Comparison of ENCODE assay signal across 8 cellular contexts in genomic region chr16:5134739-5135452, GRCh38. TPM values are rescaled to one million over a fixed set of nuclear protein-coding genes. Genes with fewer than 3 reads are reported as not detected.
DNase-seq lines count a peak whose midpoint lies in the region; ATAC-seq and TF ChIP-seq lines count a peak whose summit lies in the region.
"Not testable (repeated sequence)": the region's sequence is repeated elsewhere in the genome, so short reads cannot be mapped to it uniquely, and the experiment has no call there.

No MANE protein-coding gene starts in this region.

- H3K27me3 Mint-ChIP-seq in GM23338 (ENCODE audit: insufficient read depth, low read depth, poor library complexity) = peaks cover 13% of the 10 kb centered on the region
- H3K27me3 Mint-ChIP-seq in WTC11 (ENCODE audit: low read depth); endodermal cell (ENCODE audit: insufficient read depth): not testable (repeated sequence)

- intact Hi-C loops in right lobe of liver (cut with DNase I) = not testable (repeated sequence)

- H4K12ac ChIP-seq in trophoblast cell (ENCODE audit: low read depth, low read length) = not testable (repeated sequence)

- not testable (repeated sequence) for H3K9me3 ChIP-seq in HUES6 (ENCODE audit: control insufficient read depth, insufficient read depth, low read depth, low read length); endodermal cell (ENCODE audit: control insufficient read depth, low read length); iPS DF 6.9 (ENCODE audit: control insufficient read depth, insufficient read depth, low read length); right lobe of liver; trophoblast cell (ENCODE audit: insufficient read depth, low read depth, low read length)

- not testable (repeated sequence) for TF ChIP-seq CTCF in GM23338 (conservative IDR thresholded peaks at IDR 0.05; ENCODE audit: low read depth in 2 of 2); WTC11 (IDR thresholded peaks at IDR 0.05); endodermal cell (conservative IDR thresholded peaks at IDR 0.05); right lobe of liver (IDR thresholded peaks at IDR 0.05)

- H2BK5ac ChIP-seq in trophoblast cell (ENCODE audit: low read depth, low read length, poor library complexity) = not testable (repeated sequence)

- H4K91ac ChIP-seq in trophoblast cell (ENCODE audit: low read depth, low read length) = not testable (repeated sequence)

- not testable (repeated sequence) for H2BK12ac ChIP-seq in trophoblast cell (ENCODE audit: low read length)

- TF ChIP-seq POLR2A in right lobe of liver (IDR thresholded peaks at IDR 0.05) = not testable (repeated sequence)

- DNase-seq in GM23338 (ENCODE audit: low spot score) (peak; percentile 73), WTC11 (ENCODE audit: low spot score) (peak; percentile 53), endodermal cell (peak; percentile 78), iPS DF 6.9 (ENCODE audit: low read depth, low spot score) (peak; percentile 31), iPS-NIHi7 (ENCODE audit: extremely low spot score) (peak; percentile 30), right lobe of liver (peak; percentile 60 to 89 (median 82)), trophoblast cell (peak; percentile 37 to 67)

- H4K20me1 ChIP-seq in GM23338 (replicated peaks; ENCODE audit: insufficient read depth) = not testable (repeated sequence)

- H3K4me1 ChIP-seq in GM23338 (ENCODE audit: insufficient read depth) (peaks cover 19% of the 10 kb centered on the region), HUES6 (ENCODE audit: control insufficient read depth, insufficient read depth, low read length) (peaks cover 10% of the 10 kb centered on the region)
- H3K4me1 ChIP-seq in endodermal cell (ENCODE audit: control insufficient read depth, insufficient read depth, low read length); iPS DF 6.9 (ENCODE audit: control insufficient read depth, insufficient read depth, low read length); right lobe of liver; trophoblast cell (ENCODE audit: control insufficient read depth in 1 of 2, insufficient read depth in 2 of 2, low read length in 2 of 2): not testable (repeated sequence)

- POLR2A ChIA-PET in WTC11 (lab: Charles Lee) = not testable (repeated sequence)

- not testable (repeated sequence) for H3K18ac ChIP-seq in trophoblast cell (ENCODE audit: low read length)

- CTCF ChIA-PET in WTC11 (lab: Charles Lee) = interaction anchor here (0.7 to 2.9 kb wide), 2 partner anchors 36 to 461 kb away, joined by 4 to 12 read pairs; no protein-coding TSS in a partner anchor

- not testable (repeated sequence) for H3K4me3 ChIP-seq in GM23338; HUES6 (ENCODE audit: low read depth, low read length); endodermal cell (ENCODE audit: low read length); iPS DF 6.9 (ENCODE audit: low read length); right lobe of liver; trophoblast cell (ENCODE audit: low read depth, low read length)

- H3K4ac ChIP-seq in trophoblast cell (ENCODE audit: low read depth, low read length) = not testable (repeated sequence)

- H3K36me3 Mint-ChIP-seq in GM23338 (ENCODE audit: low read depth); WTC11; endodermal cell (ENCODE audit: low read depth): not testable (repeated sequence)

- H3K79me2 ChIP-seq in GM23338 (replicated peaks; ENCODE audit: insufficient read depth); trophoblast cell (ENCODE audit: control insufficient read depth, insufficient read depth, low read length, poor library complexity): not testable (repeated sequence)

- H3K14ac ChIP-seq in trophoblast cell (ENCODE audit: low read length) = not testable (repeated sequence)

- H3K36me3 ChIP-seq in GM23338 (ENCODE audit: insufficient read depth); HUES6 (ENCODE audit: control insufficient read depth, insufficient read depth, low read length); endodermal cell (ENCODE audit: control insufficient read depth, insufficient read depth, low read length); iPS DF 6.9 (ENCODE audit: control insufficient read depth, insufficient read depth, low read length); right lobe of liver; trophoblast cell (ENCODE audit: control insufficient read depth in 1 of 2, insufficient read depth in 2 of 2, low read length in 2 of 2): not testable (repeated sequence)

- H3K9me3 Mint-ChIP-seq in GM23338, WTC11, endodermal cell: not testable (repeated sequence)

- H3K9ac ChIP-seq in HUES6 (ENCODE audit: low read length) = peak overlapping the region; percentile 50
- not testable (repeated sequence) for H3K9ac ChIP-seq in endodermal cell (ENCODE audit: extremely low read depth, low read length, poor library complexity, severe bottlenecking); trophoblast cell (ENCODE audit: low read length)

- H3K79me1 ChIP-seq in trophoblast cell (ENCODE audit: low read length) = not testable (repeated sequence)

- H3F3A ChIP-seq in GM23338 (replicated peaks; ENCODE audit: low read depth) = not testable (repeated sequence)

- peak; percentile 97 for ATAC-seq in GM23338
- ATAC-seq in WTC11 = peak; percentile 78
- peak; percentile 92 to 100 (median 93) for ATAC-seq in right lobe of liver

- H2AK5ac ChIP-seq in trophoblast cell (ENCODE audit: low read length) = not testable (repeated sequence)

- H4K8ac ChIP-seq in trophoblast cell (ENCODE audit: low read depth, low read length) = not testable (repeated sequence)

- not testable (repeated sequence) for H2BK120ac ChIP-seq in trophoblast cell (ENCODE audit: insufficient read depth, low read length, poor library complexity)

- H3K4me2 ChIP-seq in GM23338 = peak overlapping the region; percentile 59
- H3K4me2 ChIP-seq in trophoblast cell (ENCODE audit: low read length) = not testable (repeated sequence)

- H3K4me1 Mint-ChIP-seq in GM23338 (peaks cover 33% of the 10 kb centered on the region), WTC11 (peaks cover 40% of the 10 kb centered on the region), endodermal cell (peaks cover 10% of the 10 kb centered on the region)

- not testable (repeated sequence) for H2AFZ ChIP-seq in GM23338; trophoblast cell (ENCODE audit: insufficient read depth, low read length, poor library complexity)

- WGBS in endodermal cell (ENCODE audit: insufficient coverage in 1 of 2, insufficient read length in 1 of 2), 2 experiments = 53 to 56% methylated on average over 5 to 13 of the region's 13 CpGs
- no CpG with 5 or more reads among the region's 13 CpGs for WGBS in iPS DF 6.9 (ENCODE audit: insufficient coverage, insufficient read length)
- whole genome bisulfite sequencing in right lobe of liver (ENCODE audit: insufficient coverage, low coverage, low lambda C conversion rate, missing lambda C conversion rate) = 28% methylated on average over 12 of the region's 13 CpGs
- no CpG with 5 or more reads among the region's 13 CpGs for WGBS in trophoblast cell (ENCODE audit: extremely low coverage, insufficient coverage, insufficient read length)

- H3K9me2 ChIP-seq in GM23338 (ENCODE audit: insufficient read depth) = not testable (repeated sequence)

- H3K4me3 Mint-ChIP-seq in GM23338 = peak overlapping the region; percentile 45; the same call in 2 of the 3 replicates
- H3K4me3 Mint-ChIP-seq in WTC11 = peak overlapping the region; percentile 58
- not testable (repeated sequence) for H3K4me3 Mint-ChIP-seq in endodermal cell

- peak overlapping the region; percentile 85 for H3K27ac ChIP-seq in GM23338 (ENCODE audit: low read depth)
- peak overlapping the region; percentile 57 for H3K27ac ChIP-seq in HUES6 (ENCODE audit: low read depth, low read length)
- not testable (repeated sequence) for H3K27ac ChIP-seq in endodermal cell (ENCODE audit: low read depth, low read length); trophoblast cell (ENCODE audit: low read depth, low read length)
- peak overlapping the region; percentile 68 for H3K27ac ChIP-seq in iPS DF 6.9 (ENCODE audit: low read length)
- peak overlapping the region in 1 of 3 donors; percentile 49 for H3K27ac ChIP-seq in right lobe of liver

- H3K27ac Mint-ChIP-seq in GM23338 = peak overlapping the region; percentile 99
- H3K27ac Mint-ChIP-seq in WTC11 = peak overlapping the region; percentile 97
- peak overlapping the region; percentile 79 for H3K27ac Mint-ChIP-seq in endodermal cell

- H3K27me3 ChIP-seq in GM23338 (ENCODE audit: insufficient read depth); HUES6 (ENCODE audit: control insufficient read depth, insufficient read depth, low read length); endodermal cell (ENCODE audit: control insufficient read depth, insufficient read depth, low read length, poor library complexity, severe bottlenecking); iPS DF 6.9 (ENCODE audit: control insufficient read depth, insufficient read depth, low read length); right lobe of liver; trophoblast cell (ENCODE audit: insufficient read depth, low read length): not testable (repeated sequence)

- H3K23ac ChIP-seq in trophoblast cell (ENCODE audit: low read length) = not testable (repeated sequence)

TF ChIP-seq in GM23338, 12 proteins besides CTCF, POLR2A, EP300 and RAD21 (continues in another document):
- peak; percentile 38; the same call in 1 of the 2 replicates for TF ChIP-seq CREB1 (CRISPR knock-in tag; IDR thresholded peaks at IDR 0.05; ENCODE audit: low read depth)

TF ChIP-seq in WTC11, 78 proteins besides CTCF, POLR2A, EP300 and RAD21 (continues in another document):
- TF ChIP-seq ZNF423 (CRISPR knock-in tag; IDR thresholded peaks at IDR 0.05) = peak; percentile 47; the same call in 1 of the 2 replicates
- TF ChIP-seq GABPB1 (CRISPR knock-in tag; IDR thresholded peaks at IDR 0.05) = peak; percentile 96

RNA-seq across cellular contexts. Expression of gene EEF2KMT, which starts 37.3 kb away (rescaled TPM):
- 28.7 and 37.1 TPM in 2 replicates for total RNA-seq in GM23338 (2014; rRNA removed; shearing (Covaris generic))
- polyA plus RNA-seq in GM23338 (2016; fragmentation: Nextera tagmentation; extraction: Ambion mirVana) = 19.7 and 24.0 TPM in 2 replicates
- total RNA-seq in WTC11 (2021) (15.4 to 19.9 TPM (median 19.6 TPM) in 3 replicates), endodermal cell (10 to 100 TPM in 1 of 2 donors, 1 to 10 TPM in 1; 8.6 to 15.6 TPM), right lobe of liver (10 to 100 TPM in 1 of 6 experiments, 1 to 10 TPM in 5; 6.0 to 10.8 (median 7.4) TPM)
- polyA plus RNA-seq in endodermal cell (2013, experiment 1 of 2) = 11.7 TPM
- 10.2 TPM for polyA plus RNA-seq in endodermal cell (2013, experiment 2 of 2)
- 4.8 and 5.0 TPM in 2 replicates for polyA plus RNA-seq in trophoblast cell (2013)

Comparison
In these comparisons a context has a peak if more than half of its experiments do, and no peak if none do; other contexts are left out.
1. DNase-seq: peak in every context shown above with its lines; median percentile 82 in right lobe of liver; 78 in endodermal cell; 73 in GM23338; 53 in WTC11; 52 in trophoblast cell; 31 in iPS DF 6.9; 30 in iPS-NIHi7.